ENCODE assay signal across 11 cellular contexts in genomic region chr4:15144249-15144966, GRCh38.
A peak's percentile ranks its signal among the peaks of the same experiment; 100 is the strongest.
DNase-seq lines count a peak whose midpoint lies in the region; ATAC-seq, FAIRE-seq and TF ChIP-seq lines count a peak whose summit lies in the region.
"Had no signal": no experiment of that assay in that cellular context is flagged by ENCODE, and none has a peak within 500 bp of the region (broad histone marks: within the 10 kb centered on the region; RNA-seq: fewer than 3 reads in every experiment).

No MANE protein-coding gene starts in this region.

- H3K9ac ChIP-seq in liver (ENCODE audit: low read depth in 1 of 2, low read length in 2 of 2) = peak overlapping the region in 1 of 2 donors; percentile 92

- ATAC-seq in GM19455 (IDR thresholded peaks at IDR 0.05; ENCODE audit: unreplicated experiment) = no peak
- ATAC-seq: body of pancreas had no signal

- no peaks in the 10 kb centered on the region for H3K9me3 ChIP-seq in liver (ENCODE audit: control insufficient read depth in 4 of 4, low read length in 3 of 4)
- H3K9me3 ChIP-seq: body of pancreas, suprapubic skin had no signal

- H3K27me3 ChIP-seq in brain microvascular endothelial cell (replicated peaks) (no peaks in the 10 kb centered on the region), liver (ENCODE audit: control insufficient read depth in 4 of 4, insufficient read depth in 4 of 4, low read length in 3 of 4) (no peaks in the 10 kb centered on the region)
- H3K27me3 ChIP-seq: body of pancreas, suprapubic skin had no signal

- peaks cover 2 to 24% (median 8%) of the 10 kb centered on the region in 4 donors for H3K4me1 ChIP-seq in liver (ENCODE audit: control insufficient read depth in 4 of 4, insufficient read depth in 4 of 4, low read length in 3 of 4)

- in situ Hi-C loops in brain microvascular endothelial cell (cut with HindIII; ENCODE audit: low pct_ligation_motif_present, low sequenced_read_pairs) = no loop called here

- WGBS in liver = 43% methylated on average over 9 of the region's 9 CpGs

- peak; percentile 80 to 81 for TF ChIP-seq RAD21 in liver (IDR thresholded peaks at IDR 0.05)

- no peak for TF ChIP-seq POLR2A in erythroblast (IDR thresholded peaks at IDR 0.05; ENCODE audit: low read length)

- H3K4me3 ChIP-seq in brain microvascular endothelial cell (ENCODE audit: low read depth, low read length) (no peak overlapping the region), liver (ENCODE audit: low read depth in 1 of 3, low read length in 3 of 3) (no peak overlapping the region)
- H3K4me3 ChIP-seq: body of pancreas, suprapubic skin had no signal

- H3K36me3 ChIP-seq in brain microvascular endothelial cell (replicated peaks) (no peaks in the 10 kb centered on the region), liver (ENCODE audit: control insufficient read depth in 4 of 4, insufficient read depth in 3 of 4, low read depth in 1 of 4, low read length in 3 of 4) (no peaks in the 10 kb centered on the region)
- H3K36me3 ChIP-seq: suprapubic skin had no signal

- DNase-seq in DMS153 treated with DMSO at 0.1 percent for 48 hours (lab: John Stamatoyannopoulos, UW; ENCODE audit: unreplicated experiment) (peak; percentile 14), NCI-H2081 treated with DMSO at 0.1 percent for 48 hours (lab: John Stamatoyannopoulos, UW) (peak; percentile 29), brain microvascular endothelial cell (no peak), GM19239 (ENCODE audit: insufficient read length, low spot score) (no peak), NCI-H2196 (lab: John Stamatoyannopoulos, UW; ENCODE audit: unreplicated experiment) (no peak), erythroblast (lab: John Stamatoyannopoulos, UW) (no peak)
- DNase-seq: activated CD4-positive, alpha-beta T cell treated with anti-CD3 and anti-CD28 coated beads, Interleukin-2, amount 50 U/mL, for 4 hours; body of pancreas had no signal

- H3K27ac ChIP-seq in brain microvascular endothelial cell (no peak overlapping the region), liver (ENCODE audit: low read depth in 1 of 2, low read length in 2 of 2) (peak overlapping the region; percentile 77 to 90)
- H3K27ac ChIP-seq: body of pancreas, suprapubic skin had no signal

- FAIRE-seq in GM19239 (lab: Jason Lieb, UNC) = no peak

- TF ChIP-seq CTCF in brain microvascular endothelial cell (IDR thresholded peaks at IDR 0.05; ENCODE audit: low read depth, low read length, missing control alignments) (peak; percentile 29), liver (IDR thresholded peaks at IDR 0.05; ENCODE audit: low read depth, low read length, missing input control) (peak; percentile 38)

TF ChIP-seq in liver, 16 proteins besides CTCF, POLR2A, EP300 and RAD21:
- no peak for TF ChIP-seq EGR1 (IDR thresholded peaks at IDR 0.05; ENCODE audit: low read depth in 2 of 2)
- peak; percentile 48 for TF ChIP-seq SP1 (IDR thresholded peaks at IDR 0.05)
- peak; percentile 71 to 87 for TF ChIP-seq HNF4A (conservative IDR thresholded peaks at IDR 0.05)
- no peak for TF ChIP-seq NR2F2 (IDR thresholded peaks at IDR 0.05)
- TF ChIP-seq, protein P1, sequence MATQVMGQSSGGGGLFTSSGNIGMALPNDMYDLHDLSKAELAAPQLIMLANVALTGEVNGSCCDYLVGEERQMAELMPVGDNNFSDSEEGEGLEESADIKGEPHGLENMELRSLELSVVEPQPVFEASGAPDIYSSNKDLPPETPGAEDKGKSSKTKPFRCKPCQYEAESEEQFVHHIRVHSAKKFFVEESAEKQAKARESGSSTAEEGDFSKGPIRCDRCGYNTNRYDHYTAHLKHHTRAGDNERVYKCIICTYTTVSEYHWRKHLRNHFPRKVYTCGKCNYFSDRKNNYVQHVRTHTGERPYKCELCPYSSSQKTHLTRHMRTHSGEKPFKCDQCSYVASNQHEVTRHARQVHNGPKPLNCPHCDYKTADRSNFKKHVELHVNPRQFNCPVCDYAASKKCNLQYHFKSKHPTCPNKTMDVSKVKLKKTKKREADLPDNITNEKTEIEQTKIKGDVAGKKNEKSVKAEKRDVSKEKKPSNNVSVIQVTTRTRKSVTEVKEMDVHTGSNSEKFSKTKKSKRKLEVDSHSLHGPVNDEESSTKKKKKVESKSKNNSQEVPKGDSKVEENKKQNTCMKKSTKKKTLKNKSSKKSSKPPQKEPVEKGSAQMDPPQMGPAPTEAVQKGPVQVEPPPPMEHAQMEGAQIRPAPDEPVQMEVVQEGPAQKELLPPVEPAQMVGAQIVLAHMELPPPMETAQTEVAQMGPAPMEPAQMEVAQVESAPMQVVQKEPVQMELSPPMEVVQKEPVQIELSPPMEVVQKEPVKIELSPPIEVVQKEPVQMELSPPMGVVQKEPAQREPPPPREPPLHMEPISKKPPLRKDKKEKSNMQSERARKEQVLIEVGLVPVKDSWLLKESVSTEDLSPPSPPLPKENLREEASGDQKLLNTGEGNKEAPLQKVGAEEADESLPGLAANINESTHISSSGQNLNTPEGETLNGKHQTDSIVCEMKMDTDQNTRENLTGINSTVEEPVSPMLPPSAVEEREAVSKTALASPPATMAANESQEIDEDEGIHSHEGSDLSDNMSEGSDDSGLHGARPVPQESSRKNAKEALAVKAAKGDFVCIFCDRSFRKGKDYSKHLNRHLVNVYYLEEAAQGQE (IDR thresholded peaks at IDR 0.05) = no peak
- no peak for TF ChIP-seq FOXA2 (IDR thresholded peaks at IDR 0.05)
- TF ChIP-seq FOXA1 (IDR thresholded peaks at IDR 0.05) = no peak
- TF ChIP-seq MAX (IDR thresholded peaks at IDR 0.05) = no peak
- no peak for TF ChIP-seq JUND (IDR thresholded peaks at IDR 0.05)
- TF ChIP-seq GABPA (IDR thresholded peaks at IDR 0.05 in 1 of 2, conservative IDR thresholded peaks at IDR 0.05 in 1 of 2) = no peak
- TF ChIP-seq RXRA (IDR thresholded peaks at IDR 0.05) = peak in 1 of 2 donors; percentile 17
- TF ChIP-seq YY1 (IDR thresholded peaks at IDR 0.05) = no peak
- TF ChIP-seq HNF4G (IDR thresholded peaks at IDR 0.05) = peak; percentile 36
- TF ChIP-seq TAF1 (conservative IDR thresholded peaks at IDR 0.05) = no peak
TF ChIP-seq in liver: peak in this region for 4.

Comparison
In these comparisons a context has a peak if more than half of its experiments do, and no peak if none do; other contexts are left out.
1. DNase-seq: peak in DMS153 treated with DMSO at 0.1 percent for 48 hours (single experiment) and NCI-H2081 treated with DMSO at 0.1 percent for 48 hours (single experiment); none in brain microvascular endothelial cell (single experiment), GM19239 (single experiment), NCI-H2196 (single experiment) and erythroblast (0 of 2).